32 cellular contexts compared by ENCODE assay signal in genomic region chr1:160750608-160751007, GRCh38. TPM values are rescaled to one million over a fixed set of nuclear protein-coding genes. Genes with fewer than 3 reads are reported as not detected.
DNase-seq lines count a peak whose midpoint lies in the region; ATAC-seq lines count a peak whose summit lies in the region.
"Had no signal": no experiment of that assay in that cellular context is flagged by ENCODE, and none has a peak within 500 bp of the region (broad histone marks: within the 10 kb centered on the region; RNA-seq: fewer than 3 reads in every experiment).

No MANE protein-coding gene starts in this region.

- ATAC-seq in natural killer cell treated with Interleukin-12 subunit alpha and Interleukin-12 subunit beta and Interleukin-15 and Interleukin-18, amount 100 ng/mL, for 72 hours: peak; percentile 31 to 49
- ATAC-seq in GM21526 (IDR thresholded peaks at IDR 0.05; ENCODE audit: low FRiP score, unreplicated experiment): no peak
- ATAC-seq: left lung, sciatic nerve had no signal

- CTCF ChIA-PET in CD8-positive, alpha-beta memory T cell (lab: Charles Lee): interaction anchor here (4.0 kb wide), 1 partner anchor 17 kb away, joined by 22 read pairs; no protein-coding TSS in a partner anchor

- H3K4me1 Mint-ChIP-seq in activated CD4-positive, alpha-beta T cell treated with anti-CD3 and anti-CD28 coated beads, Interleukin-2, amount 10 ng/mL, durations not matched to agents 24 days and 14 days: peaks cover 57% of the 10 kb centered on the region
- H3K4me1 Mint-ChIP-seq in CD8-positive, alpha-beta memory T cell: peaks cover 86 to 94% (median 87%) of the 10 kb centered on the region in 3 donors
- H3K4me1 Mint-ChIP-seq in activated naive CD8-positive, alpha-beta T cell (ENCODE audit: low read depth): peaks cover 83% of the 10 kb centered on the region
- peaks cover 79 to 85% of the 10 kb centered on the region in 2 donors for H3K4me1 Mint-ChIP-seq in natural killer cell treated with Interleukin-12 subunit alpha and Interleukin-12 subunit beta and Interleukin-15 and Interleukin-18, amount 100 ng/mL, for 72 hours (ENCODE audit: low read depth in 2 of 2)

- no peak overlapping the region for H3K27ac ChIP-seq in CD8-positive, alpha-beta memory T cell (ENCODE audit: low read depth, low read length)
- H3K27ac ChIP-seq: breast epithelium, left lung, neutrophil, prostate gland, thoracic aorta, WERI-Rb-1 had no signal

- H3K36me3 ChIP-seq in CD8-positive, alpha-beta memory T cell (ENCODE audit: insufficient read depth, low read length): peaks cover 5% of the 10 kb centered on the region
- H3K36me3 ChIP-seq: breast epithelium, HAP-1, neutrophil, prostate gland, thoracic aorta, WERI-Rb-1 had no signal

- peaks cover 77% of the 10 kb centered on the region for H3K4me1 ChIP-seq in CD8-positive, alpha-beta memory T cell (ENCODE audit: insufficient read depth, low read length)
- H3K4me1 ChIP-seq: breast epithelium, prostate gland had no signal

- no peak overlapping the region for H3K4me3 ChIP-seq in CD8-positive, alpha-beta memory T cell (ENCODE audit: low read length)
- H3K4me3 ChIP-seq: breast epithelium, HAP-1, left lung, prostate gland, thoracic aorta had no signal

- no peak overlapping the region for H3K4me3 Mint-ChIP-seq in activated CD4-positive, alpha-beta T cell treated with anti-CD3 and anti-CD28 coated beads, Interleukin-2, amount 10 ng/mL, durations not matched to agents 24 days and 14 days
- H3K4me3 Mint-ChIP-seq in CD8-positive, alpha-beta memory T cell: peak overlapping the region; percentile 24 to 87 (median 65)
- H3K4me3 Mint-ChIP-seq in activated naive CD8-positive, alpha-beta T cell: peak overlapping the region; percentile 76
- peak overlapping the region; percentile 82 for H3K4me3 Mint-ChIP-seq in natural killer cell treated with Interleukin-12 subunit alpha and Interleukin-12 subunit beta and Interleukin-15 and Interleukin-18, amount 100 ng/mL, for 72 hours
- H3K4me3 Mint-ChIP-seq: CD4-positive, alpha-beta T cell had no signal

- DNase-seq in activated CD4-positive, alpha-beta T cell treated with anti-CD3 and anti-CD28 coated beads, Interleukin-2, amount 10 ng/mL, durations not matched to agents 24 days and 14 days: no peak
- DNase-seq in activated CD4-positive, alpha-beta T cell treated with anti-CD3 and anti-CD28 coated beads, Interleukin-2, amount 50 U/mL, for 1 hour: no peak
- no peak for DNase-seq in CD8-positive, alpha-beta memory T cell
- no peak for DNase-seq in natural killer cell treated with Interleukin-12 subunit alpha and Interleukin-12 subunit beta and Interleukin-15 and Interleukin-18, amount 100 ng/mL, for 72 hours (ENCODE audit: low spot score)
- DNase-seq in Ammon's horn (ENCODE audit: low spot score) (no peak), epidermal melanocyte (ENCODE audit: insufficient read length, low spot score) (no peak)
- DNase-seq: amygdala; CD4-positive, alpha-beta T cell; DMS 273 treated with DMSO at 0.1 percent for 48 hours; effector CD4-positive, alpha-beta T cell; KBM-7; left lung; mesendoderm; NCI-H2029 treated with DMSO at 0.1 percent for 48 hours; NCI-H526; Right ventricle myocardium superior; stimulated activated CD4-positive, alpha-beta T cell treated with anti-CD3 and anti-CD28 coated beads, Interleukin-12 subunit alpha, Interleukin-12 subunit beta, amount 100 ng/mL, for 4 hours; stimulated activated CD4-positive, alpha-beta T cell treated with anti-CD3 and anti-CD28 coated beads, Interleukin-4, amount 100 ng/mL, for 24 hours; stimulated activated naive CD4-positive, alpha-beta T cell; WERI-Rb-1 had no signal

- POLR2A ChIA-PET in CD8-positive, alpha-beta memory T cell (lab: Charles Lee): interaction anchor here (1.6 kb wide), 1 partner anchor 12 kb away, joined by 5 read pairs; the partner anchor contains the start of gene SLAMF7

- H3K27ac Mint-ChIP-seq in activated CD4-positive, alpha-beta T cell treated with anti-CD3 and anti-CD28 coated beads, Interleukin-2, amount 10 ng/mL, durations not matched to agents 24 days and 14 days: peak overlapping the region; percentile 85
- H3K27ac Mint-ChIP-seq in CD8-positive, alpha-beta memory T cell: peak overlapping the region; percentile 90 to 98 (median 96)
- peak overlapping the region; percentile 97 for H3K27ac Mint-ChIP-seq in activated naive CD8-positive, alpha-beta T cell
- H3K27ac Mint-ChIP-seq in natural killer cell treated with Interleukin-12 subunit alpha and Interleukin-12 subunit beta and Interleukin-15 and Interleukin-18, amount 100 ng/mL, for 72 hours: peak overlapping the region; percentile 93
- H3K27ac Mint-ChIP-seq: CD4-positive, alpha-beta T cell had no signal

- H3K36me3 Mint-ChIP-seq in activated CD4-positive, alpha-beta T cell treated with anti-CD3 and anti-CD28 coated beads, Interleukin-2, amount 10 ng/mL, durations not matched to agents 24 days and 14 days (ENCODE audit: low read depth): peaks cover 45% of the 10 kb centered on the region
- peaks cover 30 to 63% (median 49%) of the 10 kb centered on the region in 3 donors for H3K36me3 Mint-ChIP-seq in CD8-positive, alpha-beta memory T cell
- peaks cover 44% of the 10 kb centered on the region for H3K36me3 Mint-ChIP-seq in activated naive CD8-positive, alpha-beta T cell
- H3K36me3 Mint-ChIP-seq in natural killer cell treated with Interleukin-12 subunit alpha and Interleukin-12 subunit beta and Interleukin-15 and Interleukin-18, amount 100 ng/mL, for 72 hours: peaks cover 67% of the 10 kb centered on the region

- peaks cover under 1% of the 10 kb centered on the region for H3K9me3 Mint-ChIP-seq in activated CD4-positive, alpha-beta T cell treated with anti-CD3 and anti-CD28 coated beads, Interleukin-2, amount 10 ng/mL, durations not matched to agents 24 days and 14 days
- H3K9me3 Mint-ChIP-seq in CD8-positive, alpha-beta memory T cell: no peaks in the 10 kb centered on the region
- H3K9me3 Mint-ChIP-seq in activated naive CD8-positive, alpha-beta T cell (ENCODE audit: low read depth): no peaks in the 10 kb centered on the region
- no peaks in the 10 kb centered on the region for H3K9me3 Mint-ChIP-seq in natural killer cell treated with Interleukin-12 subunit alpha and Interleukin-12 subunit beta and Interleukin-15 and Interleukin-18, amount 100 ng/mL, for 72 hours
- H3K9me3 Mint-ChIP-seq: CD4-positive, alpha-beta T cell had no signal

- no peaks in the 10 kb centered on the region for H3K9me3 ChIP-seq in CD8-positive, alpha-beta memory T cell (ENCODE audit: low read length)
- H3K9me3 ChIP-seq: breast epithelium, HAP-1, left lung, neutrophil, prostate gland, thoracic aorta had no signal

- intact Hi-C loops in activated CD4-positive, alpha-beta T cell treated with anti-CD3 and anti-CD28 coated beads, Interleukin-2, amount 10 ng/mL, durations not matched to agents 24 days and 14 days (cut with micrococcal nuclease): no loop called here

- H3K27me3 Mint-ChIP-seq in activated CD4-positive, alpha-beta T cell treated with anti-CD3 and anti-CD28 coated beads, Interleukin-2, amount 10 ng/mL, durations not matched to agents 24 days and 14 days: no peaks in the 10 kb centered on the region
- H3K27me3 Mint-ChIP-seq in CD8-positive, alpha-beta memory T cell: peaks cover 0 to 2% of the 10 kb centered on the region in 2 donors
- no peaks in the 10 kb centered on the region for H3K27me3 Mint-ChIP-seq in activated naive CD8-positive, alpha-beta T cell
- H3K27me3 Mint-ChIP-seq in natural killer cell treated with Interleukin-12 subunit alpha and Interleukin-12 subunit beta and Interleukin-15 and Interleukin-18, amount 100 ng/mL, for 72 hours: no peaks in the 10 kb centered on the region
- H3K27me3 Mint-ChIP-seq: CD4-positive, alpha-beta T cell had no signal

- no peaks in the 10 kb centered on the region for H3K27me3 ChIP-seq in CD8-positive, alpha-beta memory T cell (ENCODE audit: insufficient read depth, low read length, poor library complexity, severe bottlenecking)
- H3K27me3 ChIP-seq: neutrophil had no signal

RNA-seq across cellular contexts. Expression of gene SLAMF7, which starts 11.6 kb away (rescaled TPM):
- 18.4 and 20.7 TPM in 2 replicates for total RNA-seq in activated CD4-positive, alpha-beta T cell treated with anti-CD3 and anti-CD28 coated beads, Interleukin-2, amount 10 ng/mL, durations not matched to agents 24 days and 14 days
- 10 to 100 TPM; 79.5 to 97.4 TPM for total RNA-seq in CD8-positive, alpha-beta memory T cell
- polyA plus RNA-seq in CD8-positive, alpha-beta memory T cell: 165 TPM
- total RNA-seq in natural killer cell treated with Interleukin-12 subunit alpha and Interleukin-12 subunit beta and Interleukin-15 and Interleukin-18, amount 100 ng/mL, for 72 hours: 1,000 to 10,000 TPM in 1 of 2 donors, 100 to 1,000 TPM in 1; 677 to 1,669 TPM

RNA-seq across cellular contexts. Expression of gene CD48, which starts 39.0 kb away (rescaled TPM):
- total RNA-seq in activated CD4-positive, alpha-beta T cell treated with anti-CD3 and anti-CD28 coated beads, Interleukin-2, amount 10 ng/mL, durations not matched to agents 24 days and 14 days: 206 and 208 TPM in 2 replicates
- 100 to 1,000 TPM; 224 to 234 TPM for total RNA-seq in CD8-positive, alpha-beta memory T cell
- polyA plus RNA-seq in CD8-positive, alpha-beta memory T cell: 250 TPM
- 100 to 1,000 TPM; 434 to 816 TPM for total RNA-seq in natural killer cell treated with Interleukin-12 subunit alpha and Interleukin-12 subunit beta and Interleukin-15 and Interleukin-18, amount 100 ng/mL, for 72 hours
- total RNA-seq: A172, epithelial cell of proximal tubule, HT1080, MCF 10A had no signal

RNA-seq across cellular contexts. Expression of gene LY9, which starts 45.4 kb away (rescaled TPM):
- 0.30 and 0.85 TPM in 2 replicates for total RNA-seq in activated CD4-positive, alpha-beta T cell treated with anti-CD3 and anti-CD28 coated beads, Interleukin-2, amount 10 ng/mL, durations not matched to agents 24 days and 14 days
- 10 to 100 TPM; 16.4 to 16.5 TPM for total RNA-seq in CD8-positive, alpha-beta memory T cell
- polyA plus RNA-seq in CD8-positive, alpha-beta memory T cell: 206 TPM
- total RNA-seq in natural killer cell treated with Interleukin-12 subunit alpha and Interleukin-12 subunit beta and Interleukin-15 and Interleukin-18, amount 100 ng/mL, for 72 hours: 1 to 10 TPM in 1 of 2 donors, under 1 TPM in 1; 0.92 to 1.2 TPM
- total RNA-seq: A172, epithelial cell of proximal tubule, HT1080, MCF 10A, Right ventricle myocardium superior had no signal

Comparison
In these comparisons a context has a peak if more than half of its experiments do, and no peak if none do; other contexts are left out.
1. RNA of gene SLAMF7, which starts 11.6 kb away (total RNA-seq): 677 to 1,669 TPM in natural killer cell treated with Interleukin-12 subunit alpha and Interleukin-12 subunit beta and Interleukin-15 and Interleukin-18, amount 100 ng/mL, for 72 hours; 79.5 to 97.4 TPM in CD8-positive, alpha-beta memory T cell and 18.4 to 20.7 TPM in activated CD4-positive, alpha-beta T cell treated with anti-CD3 and anti-CD28 coated beads, Interleukin-2, amount 10 ng/mL, durations not matched to agents 24 days and 14 days; every median in the first group is over 4 times any median in the second.
2. Peak in every context shown above with its lines, with median percentiles within 50 percentile points of each other: H3K27ac Mint-ChIP-seq.